ENCODE assay signal across 8 cellular contexts in genomic region chr2:172000696-172001361, GRCh38. TPM values are rescaled to one million over a fixed set of nuclear protein-coding genes. Genes with fewer than 3 reads are reported as not detected.
DNase-seq lines count a peak whose midpoint lies in the region; TF ChIP-seq lines count a peak whose summit lies in the region.
"Had no signal": no experiment of that assay in that cellular context is flagged by ENCODE, and none has a peak within 500 bp of the region (broad histone marks: within the 10 kb centered on the region; RNA-seq: fewer than 3 reads in every experiment).

No MANE protein-coding gene starts in this region.

- DNase-seq in GM12864 (ENCODE audit: low read depth): no peak
- DNase-seq in endodermal cell: no peak
- no peak for DNase-seq in glomerular visceral epithelial cell (ENCODE audit: extremely low spot score)
- no peak for DNase-seq in NCI-H1436 (lab: John Stamatoyannopoulos, UW)
- no peak for DNase-seq in middle frontal gyrus (ENCODE audit: extremely low spot score, low spot score)
- DNase-seq: NCI-H2171 had no signal

- H3K36me3 ChIP-seq in OCI-LY3 (replicated peaks; ENCODE audit: low read depth, low read length): no peaks in the 10 kb centered on the region
- H3K36me3 ChIP-seq in endodermal cell (ENCODE audit: control insufficient read depth, insufficient read depth, low read length): no peaks in the 10 kb centered on the region
- no peaks in the 10 kb centered on the region for H3K36me3 ChIP-seq in parathyroid adenoma (ENCODE audit: control insufficient read depth, insufficient read depth, low read length)

- H3K4me1 Mint-ChIP-seq in endodermal cell: peaks cover 6% of the 10 kb centered on the region

- peak overlapping the region; percentile 93 for H3K4me2 ChIP-seq in OCI-LY3 (ENCODE audit: low read length)
- H3K4me2 ChIP-seq in parathyroid adenoma (ENCODE audit: low read length): no peak overlapping the region

- H3K27me3 ChIP-seq in OCI-LY3 (ENCODE audit: low read depth, low read length) (no peaks in the 10 kb centered on the region), endodermal cell (ENCODE audit: control insufficient read depth, insufficient read depth, low read length, poor library complexity, severe bottlenecking) (peaks cover 25% of the 10 kb centered on the region), parathyroid adenoma (ENCODE audit: control insufficient read depth, insufficient read depth, low read length) (no peaks in the 10 kb centered on the region)

- 94 to 95% methylated on average over 10 to 13 of the region's 13 CpGs for whole genome bisulfite sequencing in endodermal cell (ENCODE audit: insufficient coverage in 1 of 2, insufficient read length in 1 of 2), 2 experiments

- H3K9me3 Mint-ChIP-seq in endodermal cell: no peaks in the 10 kb centered on the region

- no peak for TF ChIP-seq CTCF in GM12864 (IDR thresholded peaks at IDR 0.05; ENCODE audit: low read depth, low read length, missing control alignments)
- no peak for TF ChIP-seq CTCF in OCI-LY3 (IDR thresholded peaks at IDR 0.05; ENCODE audit: low read depth, low read length)
- TF ChIP-seq CTCF in endodermal cell (conservative IDR thresholded peaks at IDR 0.05): no peak
- no peak for TF ChIP-seq CTCF in parathyroid adenoma (IDR thresholded peaks at IDR 0.05)

- H3K9ac ChIP-seq in OCI-LY3 (ENCODE audit: low read length): peak overlapping the region; percentile 74
- H3K9ac ChIP-seq in endodermal cell (ENCODE audit: extremely low read depth, low read length, poor library complexity, severe bottlenecking): no peak overlapping the region
- no peak overlapping the region for H3K9ac ChIP-seq in parathyroid adenoma

- H2AFZ ChIP-seq in OCI-LY3 (ENCODE audit: low read depth, low read length): peak overlapping the region; percentile 98
- H2AFZ ChIP-seq in parathyroid adenoma: peak overlapping the region; percentile 98

- H3K79me2 ChIP-seq in OCI-LY3 (ENCODE audit: low read length) (no peaks in the 10 kb centered on the region), parathyroid adenoma (no peaks in the 10 kb centered on the region)

- H3K27ac Mint-ChIP-seq in endodermal cell: no peak overlapping the region

- H3K9me3 ChIP-seq in OCI-LY3 (ENCODE audit: insufficient read depth, low read length) (no peaks in the 10 kb centered on the region), endodermal cell (ENCODE audit: control insufficient read depth, low read length) (no peaks in the 10 kb centered on the region), parathyroid adenoma (ENCODE audit: control insufficient read depth, low read length) (no peaks in the 10 kb centered on the region)

- no peaks in the 10 kb centered on the region for H3K36me3 Mint-ChIP-seq in endodermal cell (ENCODE audit: low read depth)

- peaks cover 27% of the 10 kb centered on the region for H3K27me3 Mint-ChIP-seq in endodermal cell (ENCODE audit: insufficient read depth)

- H3K4me1 ChIP-seq in OCI-LY3 (ENCODE audit: low read length) (peaks cover 13% of the 10 kb centered on the region), endodermal cell (ENCODE audit: control insufficient read depth, insufficient read depth, low read length) (no peaks in the 10 kb centered on the region), parathyroid adenoma (no peaks in the 10 kb centered on the region)

- H3K4me3 Mint-ChIP-seq in endodermal cell: peak overlapping the region; percentile 80

- H4K20me1 ChIP-seq in OCI-LY3 (ENCODE audit: insufficient read depth, low read length): no peaks in the 10 kb centered on the region

- H3K4me3 ChIP-seq in GM12864 (ENCODE audit: low read depth, low read length): peak overlapping the region; percentile 71
- H3K4me3 ChIP-seq in OCI-LY3 (ENCODE audit: low read length): peak overlapping the region; percentile 86
- peak overlapping the region; percentile 95 for H3K4me3 ChIP-seq in endodermal cell (ENCODE audit: low read length)
- peak overlapping the region; percentile 93 for H3K4me3 ChIP-seq in parathyroid adenoma (ENCODE audit: low read depth, low read length)

- no peak overlapping the region for H3K27ac ChIP-seq in OCI-LY3 (ENCODE audit: low read length)
- H3K27ac ChIP-seq in endodermal cell (ENCODE audit: low read depth, low read length): no peak overlapping the region
- H3K27ac ChIP-seq in parathyroid adenoma: no peak overlapping the region

RNA-seq across cellular contexts. Expression of gene METAP1D, which starts 1.1 kb away (rescaled TPM):
- total RNA-seq in endodermal cell: 1 to 10 TPM; 6.0 to 6.5 TPM
- polyA plus RNA-seq in endodermal cell (2013, experiment 1 of 2): 10.5 TPM
- polyA plus RNA-seq in endodermal cell (2013, experiment 2 of 2): 9.0 TPM
